2 cellular contexts compared by ENCODE assay signal in genomic region chr2:71787108-71787415, GRCh38.
TF ChIP-seq lines count a peak whose summit lies in the region.

No MANE protein-coding gene starts in this region.

TF ChIP-seq in IMR-90, 13 proteins besides CTCF, POLR2A, EP300 and RAD21 (continued from another document):
- no peak for TF ChIP-seq ELK1 (IDR thresholded peaks at IDR 0.05; ENCODE audit: borderline replicate concordance, low read depth, low read length)
- no peak for TF ChIP-seq MAFK (IDR thresholded peaks at IDR 0.05; ENCODE audit: low read depth, low read length)
- no peak for TF ChIP-seq USF2 (IDR thresholded peaks at IDR 0.05; ENCODE audit: low read depth, low read length)
- no peak for TF ChIP-seq MXI1 (IDR thresholded peaks at IDR 0.05; ENCODE audit: borderline replicate concordance, low read depth, low read length)

TF ChIP-seq in HEK293T, 16 proteins besides CTCF, POLR2A, EP300 and RAD21 (continued from another document):
- TF ChIP-seq PKNOX1 (IDR thresholded peaks at IDR 0.05): no peak
- no peak for TF ChIP-seq ZNF384 (IDR thresholded peaks at IDR 0.05)
- no peak for TF ChIP-seq ELF4 (IDR thresholded peaks at IDR 0.05)
- TF ChIP-seq FOXK2 (IDR thresholded peaks at IDR 0.05): no peak
